Comparison of ENCODE assay signal across 10 cellular contexts in genomic region chr6:158439255-158439654, GRCh38.
DNase-seq lines count a peak whose midpoint lies in the region; ATAC-seq and TF ChIP-seq lines count a peak whose summit lies in the region.
"Had no signal": no experiment of that assay in that cellular context is flagged by ENCODE, and none has a peak within 500 bp of the region (broad histone marks: within the 10 kb centered on the region; RNA-seq: fewer than 3 reads in every experiment).

No MANE protein-coding gene starts in this region.

- H3K27ac ChIP-seq in OCI-LY1 (ENCODE audit: low read depth, low read length, poor library complexity, severe bottlenecking) (peak overlapping the region; percentile 32), ascending aorta (no peak overlapping the region)
- H3K27ac ChIP-seq: VCaP had no signal

- no peak overlapping the region for H3K4me2 ChIP-seq in OCI-LY1 (ENCODE audit: low read length)

- ATAC-seq in GM19467 (IDR thresholded peaks at IDR 0.05; ENCODE audit: unreplicated experiment) (peak; percentile 98), HG03066 (IDR thresholded peaks at IDR 0.05; ENCODE audit: low read depth, unreplicated experiment) (peak; percentile 98)

- H3K27me3 ChIP-seq in OCI-LY1 (ENCODE audit: insufficient read depth, low read length) (no peaks in the 10 kb centered on the region), ascending aorta (no peaks in the 10 kb centered on the region)

- DNase-seq in GM12865 (ENCODE audit: low read depth) (peak; percentile 89), NCI-H82 (lab: John Stamatoyannopoulos, UW) (no peak), iPS-NIHi11 (ENCODE audit: low spot score) (no peak), ascending aorta (ENCODE audit: low spot score in 2 of 2) (no peak)
- no peak for DNase-seq in activated CD8-positive, alpha-beta memory T cell treated with anti-CD3 and anti-CD28 coated beads, Interleukin-2, amount 50 U/mL, for 4 hours
- DNase-seq: NCI-H2107 had no signal

- H4K20me1 ChIP-seq in OCI-LY1 (ENCODE audit: insufficient read depth, low read length) = no peaks in the 10 kb centered on the region

- H3K79me2 ChIP-seq in OCI-LY1 (ENCODE audit: insufficient read depth, low read length) = no peaks in the 10 kb centered on the region

- no peaks in the 10 kb centered on the region for H3K9me3 ChIP-seq in OCI-LY1 (ENCODE audit: low read length)
- H3K9me3 ChIP-seq in ascending aorta = no peaks in the 10 kb centered on the region

- H3K4me1 ChIP-seq in OCI-LY1 (ENCODE audit: insufficient read depth, low read length, severe bottlenecking) = no peaks in the 10 kb centered on the region
- H3K4me1 ChIP-seq in ascending aorta = no peaks in the 10 kb centered on the region

- TF ChIP-seq CTCF in GM12865 (IDR thresholded peaks at IDR 0.05; ENCODE audit: insufficient read depth, low read depth, low read length, missing control alignments) (no peak), OCI-LY1 (IDR thresholded peaks at IDR 0.05; ENCODE audit: low read length) (no peak), ascending aorta (IDR thresholded peaks at IDR 0.05) (no peak)

- H3K4me3 ChIP-seq in GM12865 (ENCODE audit: low read depth, low read length) = no peak overlapping the region
- H3K4me3 ChIP-seq in OCI-LY1 (ENCODE audit: low read depth, low read length, poor library complexity, severe bottlenecking) = no peak overlapping the region
- no peak overlapping the region for H3K4me3 ChIP-seq in ascending aorta

- no peaks in the 10 kb centered on the region for H3K9me2 ChIP-seq in OCI-LY1 (ENCODE audit: low read depth, low read length)

- peaks cover 8% of the 10 kb centered on the region for H3K36me3 ChIP-seq in OCI-LY1 (ENCODE audit: insufficient read depth, low read length)
- H3K36me3 ChIP-seq in ascending aorta = peaks cover 0 to 5% of the 10 kb centered on the region in 2 donors

- no peak overlapping the region for H2AFZ ChIP-seq in OCI-LY1 (ENCODE audit: low read length)

- H3K9ac ChIP-seq in OCI-LY1 (ENCODE audit: low read length) = no peak overlapping the region

- intact Hi-C loops in ascending aorta (cut with DNase I) = no loop called here

- no peaks in the 10 kb centered on the region for H3F3A ChIP-seq in OCI-LY1 (ENCODE audit: insufficient read depth, low read length)
